12 cellular contexts compared by ENCODE assay signal in genomic region chr6:149958124-149958523, GRCh38. TPM values are rescaled to one million over a fixed set of nuclear protein-coding genes. Genes with fewer than 3 reads are reported as not detected.
DNase-seq lines count a peak whose midpoint lies in the region; TF ChIP-seq lines count a peak whose summit lies in the region.
"Not testable (repeated sequence)": the region's sequence is repeated elsewhere in the genome, so short reads cannot be mapped to it uniquely, and the experiment has no call there.
"Had no signal": no experiment of that assay in that cellular context is flagged by ENCODE, and none has a peak within 500 bp of the region (broad histone marks: within the 10 kb centered on the region; RNA-seq: fewer than 3 reads in every experiment).

No MANE protein-coding gene starts in this region.

- H3K36me3 Mint-ChIP-seq in endothelial cell (ENCODE audit: low read depth, unreplicated experiment): not testable (repeated sequence)

- not testable (repeated sequence) for H3K79me2 ChIP-seq in Karpas-422 (ENCODE audit: low read length)

- H3K4me1 Mint-ChIP-seq in endothelial cell (ENCODE audit: unreplicated experiment): peaks cover 35% of the 10 kb centered on the region

- not testable (repeated sequence) for H3K9ac ChIP-seq in Karpas-422 (ENCODE audit: low read length); liver (ENCODE audit: low read depth in 1 of 2, low read length in 2 of 2)

- H4K20me1 ChIP-seq in Karpas-422 (ENCODE audit: insufficient read depth, low read depth, low read length): not testable (repeated sequence)

- not testable (repeated sequence) for H3K27ac ChIP-seq in Karpas-422 (ENCODE audit: low read length); liver (ENCODE audit: low read depth in 1 of 2, low read length in 2 of 2)

- H3K9me3 Mint-ChIP-seq in endothelial cell (ENCODE audit: unreplicated experiment): not testable (repeated sequence)

- TF ChIP-seq CTCF in cardiac fibroblast (IDR thresholded peaks at IDR 0.05; ENCODE audit: low read depth, low read length); endothelial cell (IDR thresholded peaks at IDR 0.05; ENCODE audit: unreplicated experiment); fibroblast of pulmonary artery (IDR thresholded peaks at IDR 0.05; ENCODE audit: low read length, missing control alignments); liver (IDR thresholded peaks at IDR 0.05; ENCODE audit: low read depth, low read length, missing input control): not testable (repeated sequence)

- not testable (repeated sequence) for H3K36me3 ChIP-seq in Karpas-422 (ENCODE audit: insufficient read depth, low read length); liver (ENCODE audit: control insufficient read depth in 4 of 4, insufficient read depth in 3 of 4, low read depth in 1 of 4, low read length in 3 of 4)

- H2AFZ ChIP-seq in Karpas-422 (ENCODE audit: low read length): not testable (repeated sequence)

- not testable (repeated sequence) for H3K4me1 ChIP-seq in Karpas-422 (ENCODE audit: low read length); liver (ENCODE audit: control insufficient read depth in 4 of 4, insufficient read depth in 4 of 4, low read length in 3 of 4)

- peak overlapping the region; percentile 92 for H3K27ac Mint-ChIP-seq in endothelial cell (ENCODE audit: unreplicated experiment)

- not testable (repeated sequence) for H3K9me3 ChIP-seq in Karpas-422 (ENCODE audit: low read length); liver (ENCODE audit: control insufficient read depth in 4 of 4, low read length in 3 of 4)

- H3K27me3 ChIP-seq in Karpas-422 (ENCODE audit: low read length): not testable (repeated sequence)
- peaks cover 0 to 16% (median 1%) of the 10 kb centered on the region in 4 donors for H3K27me3 ChIP-seq in liver (ENCODE audit: control insufficient read depth in 4 of 4, insufficient read depth in 4 of 4, low read length in 3 of 4)

- H3K4me3 Mint-ChIP-seq in endothelial cell (ENCODE audit: unreplicated experiment): not testable (repeated sequence)

- 49% methylated on average over 3 of the region's 3 CpGs for WGBS in liver

- not testable (repeated sequence) for H3K9me2 ChIP-seq in Karpas-422 (replicated peaks; ENCODE audit: insufficient read depth, low read length)

- TF ChIP-seq RAD21 in liver (IDR thresholded peaks at IDR 0.05): not testable (repeated sequence)

- peak; percentile 5 for DNase-seq in Karpas-422
- peak; percentile 34 to 49 for DNase-seq in cardiac fibroblast (ENCODE audit: low read depth in 2 of 2)
- not testable (repeated sequence) for DNase-seq in endothelial cell (ENCODE audit: low spot score)
- peak; percentile 67 for DNase-seq in fibroblast of pulmonary artery (ENCODE audit: low read depth)
- peak; percentile 56 for DNase-seq in pulmonary artery endothelial cell (ENCODE audit: low read depth, low spot score)

- H3K4me3 ChIP-seq in Karpas-422 (ENCODE audit: low read length); cardiac fibroblast (replicated peaks in 1 of 2; ENCODE audit: low read depth in 2 of 2, low read length in 2 of 2); fibroblast of pulmonary artery (replicated peaks; ENCODE audit: low read depth, low read length); liver (ENCODE audit: low read depth in 1 of 3, low read length in 3 of 3): not testable (repeated sequence)

- not testable (repeated sequence) for H3K4me2 ChIP-seq in Karpas-422 (ENCODE audit: low read depth, low read length, poor library complexity, severe bottlenecking)

- not testable (repeated sequence) for H3K27me3 Mint-ChIP-seq in endothelial cell (ENCODE audit: unreplicated experiment)

TF ChIP-seq in liver, 16 proteins besides CTCF, POLR2A, EP300 and RAD21:
- peak; percentile 45 for TF ChIP-seq NR2F2 (IDR thresholded peaks at IDR 0.05)

RNA-seq across cellular contexts. Expression of gene ULBP1, which starts 5.6 kb away (rescaled TPM):
- 1.0 and 5.1 TPM in 2 replicates for total RNA-seq in Karpas-422 (2014; rRNA removed; shearing (Covaris generic); ENCODE audit: low replicate concordance)
- 24.8 TPM for total RNA-seq in endothelial cell (ENCODE audit: unreplicated experiment)
- under 1 TPM; under 0.01 to 0.05 TPM for total RNA-seq in liver
- polyA plus RNA-seq in liver: under 1 TPM in 1 of 2 donors, not detected in 1; 0.03 TPM
- 0.11 and 0.20 TPM in 2 replicates for total RNA-seq in pulmonary artery endothelial cell
- total RNA-seq: CD4-positive, alpha-beta memory T cell; G401; GM12878 had no signal
- polyA plus RNA-seq: CD4-positive, alpha-beta memory T cell; CD4-positive, CD25-positive, alpha-beta regulatory T cell; CD8-positive, alpha-beta memory T cell had no signal

RNA-seq across cellular contexts. Expression of gene ULBP2, which starts 16.3 kb away (rescaled TPM):
- 0.56 and 0.76 TPM in 2 replicates for total RNA-seq in Karpas-422 (2014; rRNA removed; shearing (Covaris generic); ENCODE audit: low replicate concordance)
- total RNA-seq in endothelial cell (ENCODE audit: unreplicated experiment): 9.9 TPM
- under 1 TPM; 0.14 to 0.25 TPM for total RNA-seq in liver
- under 1 TPM; 0.15 to 0.27 TPM for polyA plus RNA-seq in liver
- 5.8 and 10.8 TPM in 2 replicates for total RNA-seq in pulmonary artery endothelial cell
- total RNA-seq: CD4-positive, alpha-beta memory T cell had no signal

RNA-seq across cellular contexts. Expression of gene RAET1G, which starts 35.2 kb away (rescaled TPM):
- total RNA-seq in Karpas-422 (2014; rRNA removed; shearing (Covaris generic); ENCODE audit: low replicate concordance): not detected in 2 replicates
- total RNA-seq in endothelial cell (ENCODE audit: unreplicated experiment) (3.8 TPM), liver (not detected), pulmonary artery endothelial cell (0.13 and 0.67 TPM in 2 replicates)
- polyA plus RNA-seq in liver: not detected
- total RNA-seq: CD4-positive, alpha-beta memory T cell; CD8-positive, alpha-beta memory T cell; G401; GM12878 had no signal
- polyA plus RNA-seq: CD14-positive monocyte; CD4-positive, alpha-beta memory T cell; CD4-positive, CD25-positive, alpha-beta regulatory T cell; CD8-positive, alpha-beta memory T cell; GM12878 had no signal
